ENCODE assay signal across 1 cellular context in the genomic region with DNA sequence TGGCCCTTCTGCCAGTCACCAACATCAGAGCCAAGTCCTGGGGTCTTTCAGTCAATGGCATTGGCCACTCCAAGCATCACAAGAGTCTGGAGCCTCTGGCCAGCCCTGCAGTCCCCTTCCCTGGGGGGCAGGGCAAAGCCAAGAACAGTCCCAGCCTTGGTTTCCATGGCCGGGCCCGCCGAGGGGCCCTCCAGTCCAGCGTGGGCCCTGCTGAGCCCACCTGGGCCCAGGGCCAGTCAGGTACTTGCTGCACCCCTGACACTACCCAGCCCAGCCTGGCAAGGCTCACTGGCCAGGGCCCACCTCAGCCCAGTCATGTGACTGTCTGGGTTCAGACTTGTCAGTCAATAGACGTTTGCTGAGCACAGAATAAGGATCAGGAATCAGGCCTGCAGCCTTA.
TF ChIP-seq lines count a peak whose summit lies in the region.

No MANE protein-coding gene starts in this region.

TF ChIP-seq in K562, 482 proteins besides CTCF, POLR2A, EP300 and RAD21:
- TF ChIP-seq ZKSCAN1 (IDR thresholded peaks at IDR 0.05; ENCODE audit: low read depth, low read length) (no peak), POLR2G (IDR thresholded peaks at IDR 0.05; ENCODE audit: low read depth, low read length) (peak; percentile 43; the same call in 1 of the 2 replicates)
- TF ChIP-seq, protein P1, sequence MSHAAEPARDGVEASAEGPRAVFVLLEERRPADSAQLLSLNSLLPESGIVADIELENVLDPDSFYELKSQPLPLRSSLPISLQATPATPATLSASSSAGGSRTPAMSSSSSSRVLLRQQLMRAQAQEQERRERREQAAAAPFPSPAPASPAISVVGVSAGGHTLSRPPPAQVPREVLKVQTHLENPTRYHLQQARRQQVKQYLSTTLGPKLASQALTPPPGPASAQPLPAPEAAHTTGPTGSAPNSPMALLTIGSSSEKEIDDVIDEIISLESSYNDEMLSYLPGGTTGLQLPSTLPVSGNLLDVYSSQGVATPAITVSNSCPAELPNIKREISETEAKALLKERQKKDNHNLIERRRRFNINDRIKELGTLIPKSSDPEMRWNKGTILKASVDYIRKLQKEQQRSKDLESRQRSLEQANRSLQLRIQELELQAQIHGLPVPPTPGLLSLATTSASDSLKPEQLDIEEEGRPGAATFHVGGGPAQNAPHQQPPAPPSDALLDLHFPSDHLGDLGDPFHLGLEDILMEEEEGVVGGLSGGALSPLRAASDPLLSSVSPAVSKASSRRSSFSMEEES (CRISPR knock-in tag; IDR thresholded peaks at IDR 0.05) = peak; percentile 56
TF ChIP-seq in K562: peak in this region for 2.
